ENCODE assay signal across 35 cellular contexts in genomic region chr3:163185721-163186350, GRCh38.
"Had no signal": no experiment of that assay in that cellular context is flagged by ENCODE, and none has a peak within 500 bp of the region (broad histone marks: within the 10 kb centered on the region; RNA-seq: fewer than 3 reads in every experiment).

No MANE protein-coding gene starts in this region.

- H3K27me3 ChIP-seq: MG63 had no signal

- DNase-seq: Karpas-422, Kasumi-1, MG63, MM.1S, MV-4-11, NCI-H1048, NCI-H1092, NCI-H1092 treated with DMSO at 0.1 percent for 48 hours, NCI-H1105, NCI-H1105 treated with DMSO at 0.1 percent for 48 hours, NCI-H1417, NCI-H1417 treated with DMSO at 0.1 percent for 48 hours, NCI-H1436, NCI-H1436 treated with DMSO at 0.1 percent for 48 hours, NCI-H146, NCI-H1694, NCI-H1694 treated with DMSO at 0.1 percent for 48 hours, NCI-H187, NCI-H187 treated with DMSO at 0.1 percent for 48 hours, NCI-H1930, NCI-H2029, NCI-H2029 treated with DMSO at 0.1 percent for 48 hours, NCI-H2081, NCI-H2081 treated with DMSO at 0.1 percent for 48 hours, NCI-H2107, NCI-H2171, NCI-H2171 treated with DMSO at 0.1 percent for 48 hours, NCI-H2227 treated with DMSO at 0.1 percent for 48 hours, NCI-H226, NCI-H345, NCI-H446, NCI-H446 treated with DMSO at 0.1 percent for 48 hours, NCI-H510A, NCI-H510A treated with DMSO at 0.1 percent for 48 hours, NCI-H524 had no signal

- H3K4me3 ChIP-seq: MG63 had no signal

- H3K9me3 ChIP-seq: MG63 had no signal

- H3K36me3 ChIP-seq: MG63 had no signal
